Comparison of ENCODE assay signal across 10 cellular contexts in genomic region chr7:102444961-102445673, GRCh38. TPM values are rescaled to one million over a fixed set of nuclear protein-coding genes. Genes with fewer than 3 reads are reported as not detected.
DNase-seq lines count a peak whose midpoint lies in the region; ATAC-seq and TF ChIP-seq lines count a peak whose summit lies in the region.
"Had no signal": no experiment of that assay in that cellular context is flagged by ENCODE, and none has a peak within 500 bp of the region (broad histone marks: within the 10 kb centered on the region; RNA-seq: fewer than 3 reads in every experiment).

No MANE protein-coding gene starts in this region.

- H3K4me3 Mint-ChIP-seq in endothelial cell (ENCODE audit: unreplicated experiment): no peak overlapping the region

- TF ChIP-seq CTCF in endothelial cell (IDR thresholded peaks at IDR 0.05; ENCODE audit: unreplicated experiment) (no peak), BE2C (IDR thresholded peaks at IDR 0.05; ENCODE audit: low read depth, low read length) (no peak)

- no peaks in the 10 kb centered on the region for H3K27me3 ChIP-seq in BE2C

- no peaks in the 10 kb centered on the region for H3K27me3 Mint-ChIP-seq in endothelial cell (ENCODE audit: unreplicated experiment)

- peak; percentile 51 for ATAC-seq in GM18502 (IDR thresholded peaks at IDR 0.05; ENCODE audit: poor library complexity, unreplicated experiment)
- peak; percentile 43 for ATAC-seq in GM19463 (IDR thresholded peaks at IDR 0.05; ENCODE audit: unreplicated experiment)
- peak; percentile 42 for ATAC-seq in HG03103 (IDR thresholded peaks at IDR 0.05; ENCODE audit: low read depth, unreplicated experiment)
- no peak for ATAC-seq in HG03565 (IDR thresholded peaks at IDR 0.05; ENCODE audit: unreplicated experiment)
- ATAC-seq: left ventricle myocardium superior had no signal

- H3K4me1 ChIP-seq in BE2C: peaks cover 11% of the 10 kb centered on the region

- H3K36me3 ChIP-seq in BE2C: peaks cover 23% of the 10 kb centered on the region

- DNase-seq in endothelial cell (ENCODE audit: low spot score) (no peak), NCI-H524 treated with DMSO at 0.1 percent for 48 hours (lab: John Stamatoyannopoulos, UW) (no peak), NCI-H2029 (lab: John Stamatoyannopoulos, UW) (no peak), BE2C (no peak)
- DNase-seq: left ventricle myocardium superior, NCI-H226 had no signal

- no peak overlapping the region for H3K4me3 ChIP-seq in BE2C (ENCODE audit: low read depth, low read length)

- peak overlapping the region; percentile 57 for H3K27ac Mint-ChIP-seq in endothelial cell (ENCODE audit: unreplicated experiment)

- H3K9me3 Mint-ChIP-seq in endothelial cell (ENCODE audit: unreplicated experiment): no peaks in the 10 kb centered on the region

- peaks cover 4% of the 10 kb centered on the region for H3K36me3 Mint-ChIP-seq in endothelial cell (ENCODE audit: low read depth, unreplicated experiment)

- no peaks in the 10 kb centered on the region for H3K4me1 Mint-ChIP-seq in endothelial cell (ENCODE audit: unreplicated experiment)

- H3K9me3 ChIP-seq in BE2C: no peaks in the 10 kb centered on the region

RNA-seq across cellular contexts. Expression of gene ORAI2, which starts 11.7 kb away (rescaled TPM):
- 39.3 TPM for total RNA-seq in endothelial cell (ENCODE audit: unreplicated experiment)
- 50.6 TPM for polyA plus RNA-seq in BE2C (2012; ENCODE audit: insufficient read depth, insufficient read length, low read depth)

RNA-seq across cellular contexts. Expression of gene ALKBH4, which starts 19.5 kb away (rescaled TPM):
- total RNA-seq in endothelial cell (ENCODE audit: unreplicated experiment): 11.5 TPM
- polyA plus RNA-seq in BE2C (2012; ENCODE audit: insufficient read depth, insufficient read length, low read depth): 41.7 TPM

RNA-seq across cellular contexts. Expression of gene LRWD1, which starts 19.7 kb away (rescaled TPM):
- total RNA-seq in endothelial cell (ENCODE audit: unreplicated experiment): 30.3 TPM
- 102 TPM for polyA plus RNA-seq in BE2C (2012; ENCODE audit: insufficient read depth, insufficient read length, low read depth)

RNA-seq across cellular contexts. Expression of gene POLR2J, which starts 33.6 kb away (rescaled TPM):
- total RNA-seq in endothelial cell (ENCODE audit: unreplicated experiment): 48.1 TPM
- polyA plus RNA-seq in BE2C (2012; ENCODE audit: insufficient read depth, insufficient read length, low read depth): 125 TPM

RNA-seq across cellular contexts. Expression of gene PRKRIP1, which starts 49.0 kb away (rescaled TPM):
- 41.3 TPM for total RNA-seq in endothelial cell (ENCODE audit: unreplicated experiment)
- 70.4 TPM for polyA plus RNA-seq in BE2C (2012; ENCODE audit: insufficient read depth, insufficient read length, low read depth)
